In the genomic region with DNA sequence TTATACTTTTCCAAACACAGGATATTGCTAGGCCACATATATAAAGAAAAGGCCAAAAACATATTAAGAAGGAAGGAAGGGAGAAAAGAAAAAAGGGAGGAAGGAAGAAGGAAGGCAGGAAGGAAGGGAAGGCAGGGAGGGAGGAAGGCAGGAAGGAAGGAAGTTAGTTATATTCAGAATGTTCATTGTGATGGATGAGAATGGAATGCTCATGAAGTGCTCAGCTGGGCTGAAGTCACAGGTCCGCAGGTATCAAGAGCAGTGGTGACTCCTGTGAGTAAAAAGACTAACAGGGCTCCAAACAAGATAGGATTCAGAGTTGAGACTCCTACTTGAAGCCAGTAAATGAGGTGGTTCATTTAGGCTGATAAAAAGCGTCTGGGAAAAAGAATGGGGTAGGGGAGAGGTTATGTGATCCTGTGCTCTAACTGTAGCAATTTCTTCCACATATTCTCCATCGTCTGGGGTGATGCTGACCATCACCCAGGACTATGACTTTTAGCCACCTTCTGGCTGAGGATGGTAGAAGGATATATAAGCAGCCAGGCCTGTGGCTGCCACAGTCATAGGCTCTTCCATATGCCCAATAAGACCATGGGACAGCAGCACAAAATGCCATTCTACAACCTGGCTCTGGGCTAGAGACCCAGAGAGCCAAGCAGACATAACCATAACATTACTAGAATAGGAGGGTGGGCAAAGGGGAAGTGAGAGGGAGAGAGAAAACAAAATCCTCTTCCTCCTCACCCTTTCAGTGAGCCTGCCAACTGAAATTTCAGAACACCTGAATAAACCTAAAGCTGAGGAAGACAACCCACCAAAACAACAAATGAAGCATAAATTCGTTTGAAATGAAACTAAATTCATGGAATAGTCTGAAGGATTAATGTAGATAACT, we compare ENCODE assay signal across 1 cellular context.
TF ChIP-seq lines count a peak whose summit lies in the region.

No MANE protein-coding gene starts in this region.

TF ChIP-seq in HepG2, 621 proteins besides CTCF, POLR2A, EP300 and RAD21 (continued from another document):
- TF ChIP-seq ARHGAP35 (CRISPR knock-in tag; IDR thresholded peaks at IDR 0.05; ENCODE audit: borderline replicate concordance) (no peak), CEBPB (IDR thresholded peaks at IDR 0.05; ENCODE audit: borderline replicate concordance, low read depth, low read length) (no peak), RAD51 (IDR thresholded peaks at IDR 0.05; ENCODE audit: borderline replicate concordance) (no peak), MAFK (conservative IDR thresholded peaks at IDR 0.05 in 1 of 2, IDR thresholded peaks at IDR 0.05 in 1 of 2; ENCODE audit: low read length in 2 of 2) (no peak), NFYB (CRISPR knock-in tag; IDR thresholded peaks at IDR 0.05) (no peak), ZNF850 (CRISPR knock-in tag; conservative IDR thresholded peaks at IDR 0.05) (no peak), ZNF788 (CRISPR knock-in tag; IDR thresholded peaks at IDR 0.05; ENCODE audit: borderline replicate concordance) (no peak), SMARCC2 (IDR thresholded peaks at IDR 0.05) (no peak), TOE1 (CRISPR knock-in tag; IDR thresholded peaks at IDR 0.05) (no peak), KDM6A (CRISPR knock-in tag; IDR thresholded peaks at IDR 0.05; ENCODE audit: low read depth) (no peak), CC2D1A (CRISPR knock-in tag; IDR thresholded peaks at IDR 0.05) (no peak), AHR (CRISPR knock-in tag; IDR thresholded peaks at IDR 0.05) (no peak), NR3C1 (CRISPR knock-in tag; IDR thresholded peaks at IDR 0.05) (no peak), JUNB (CRISPR knock-in tag; IDR thresholded peaks at IDR 0.05; ENCODE audit: borderline replicate concordance) (no peak)
- TF ChIP-seq, protein P1, sequence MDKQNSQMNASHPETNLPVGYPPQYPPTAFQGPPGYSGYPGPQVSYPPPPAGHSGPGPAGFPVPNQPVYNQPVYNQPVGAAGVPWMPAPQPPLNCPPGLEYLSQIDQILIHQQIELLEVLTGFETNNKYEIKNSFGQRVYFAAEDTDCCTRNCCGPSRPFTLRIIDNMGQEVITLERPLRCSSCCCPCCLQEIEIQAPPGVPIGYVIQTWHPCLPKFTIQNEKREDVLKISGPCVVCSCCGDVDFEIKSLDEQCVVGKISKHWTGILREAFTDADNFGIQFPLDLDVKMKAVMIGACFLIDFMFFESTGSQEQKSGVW (CRISPR knock-in tag; IDR thresholded peaks at IDR 0.05; ENCODE audit: borderline replicate concordance), result no peak
